Comparison of ENCODE assay signal across 22 cellular contexts in the genomic region with DNA sequence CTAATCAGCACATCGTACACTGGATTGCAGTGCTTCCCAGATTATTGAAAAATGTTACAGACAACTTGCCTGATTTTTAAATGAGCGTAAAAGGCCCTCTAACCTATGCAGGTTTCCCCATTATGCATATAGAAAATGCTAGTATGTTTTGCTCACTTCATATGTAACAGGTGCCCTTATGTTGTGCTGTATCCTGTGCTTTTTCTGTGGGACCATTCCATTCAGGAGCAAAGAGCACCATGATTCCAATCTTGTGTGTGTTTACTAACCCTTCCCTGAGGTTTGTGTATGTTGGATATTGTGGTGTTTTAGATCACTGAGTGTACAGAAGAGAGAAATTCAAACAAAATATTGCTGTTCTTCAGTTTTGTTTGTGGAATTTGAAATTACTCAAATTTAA. TPM values are rescaled to one million over a fixed set of nuclear protein-coding genes. Genes with fewer than 3 reads are reported as not detected.
DNase-seq lines count a peak whose midpoint lies in the region; ATAC-seq and TF ChIP-seq lines count a peak whose summit lies in the region.
"Had no signal": no experiment of that assay in that cellular context is flagged by ENCODE, and none has a peak within 500 bp of the region (broad histone marks: within the 10 kb centered on the region; RNA-seq: fewer than 3 reads in every experiment).

No MANE protein-coding gene starts in this region.

- DNase-seq in stimulated activated naive CD8-positive, alpha-beta T cell treated with anti-CD3 and anti-CD28 coated beads, Interleukin-15, Interleukin-2, amounts not matched to agents 100 U/mL and 50 U/mL, for 24 hours = no peak
- DNase-seq in T-helper 17 cell (no peak), glutamatergic neuron (no peak), G401 (ENCODE audit: low spot score) (no peak), COLO668 (lab: John Stamatoyannopoulos, UW; ENCODE audit: unreplicated experiment) (no peak)
- DNase-seq in activated CD8-positive, alpha-beta memory T cell treated with anti-CD3 and anti-CD28 coated beads, Interleukin-2, amount 10 ng/mL, durations not matched to agents 7 days and 5 days = no peak
- DNase-seq in central memory CD4-positive, alpha-beta T cell = no peak
- DNase-seq: C1 segment of cervical spinal cord; Karpas-422; kidney; MV-4-11; NCI-H1436 treated with DMSO at 0.1 percent for 48 hours; NCI-H2107; NCI-H446 treated with DMSO at 0.1 percent for 48 hours; ovary; retina; stimulated activated CD4-positive, alpha-beta T cell treated with anti-CD3 and anti-CD28 coated beads, Interleukin-2, amount 100 ng/mL, for 24 hours; upper lobe of right lung had no signal

- H3K9me3 Mint-ChIP-seq in stimulated activated naive CD8-positive, alpha-beta T cell treated with anti-CD3 and anti-CD28 coated beads, Interleukin-15, Interleukin-2, amounts not matched to agents 100 ng/mL and 50 ng/mL, for 24 hours = no peaks in the 10 kb centered on the region
- no peaks in the 10 kb centered on the region for H3K9me3 Mint-ChIP-seq in glutamatergic neuron (ENCODE audit: unreplicated experiment)
- H3K9me3 Mint-ChIP-seq in activated CD8-positive, alpha-beta memory T cell treated with anti-CD3 and anti-CD28 coated beads, Interleukin-2, amount 10 ng/mL, durations not matched to agents 7 days and 5 days (ENCODE audit: low read depth) = no peaks in the 10 kb centered on the region
- H3K9me3 Mint-ChIP-seq: central memory CD8-positive, alpha-beta T cell; natural killer cell treated with Interleukin-12 subunit alpha and Interleukin-12 subunit beta and Interleukin-15 and Interleukin-18, amount 100 ng/mL, for 72 hours had no signal

- no peaks in the 10 kb centered on the region for H3K27me3 Mint-ChIP-seq in stimulated activated naive CD8-positive, alpha-beta T cell treated with anti-CD3 and anti-CD28 coated beads, Interleukin-15, Interleukin-2, amounts not matched to agents 100 ng/mL and 50 ng/mL, for 24 hours
- H3K27me3 Mint-ChIP-seq in T-helper 17 cell (no peaks in the 10 kb centered on the region), glutamatergic neuron (ENCODE audit: unreplicated experiment) (peaks cover 3% of the 10 kb centered on the region)
- H3K27me3 Mint-ChIP-seq in activated CD8-positive, alpha-beta memory T cell treated with anti-CD3 and anti-CD28 coated beads, Interleukin-2, amount 10 ng/mL, durations not matched to agents 7 days and 5 days = no peaks in the 10 kb centered on the region
- H3K27me3 Mint-ChIP-seq: central memory CD8-positive, alpha-beta T cell; natural killer cell treated with Interleukin-12 subunit alpha and Interleukin-12 subunit beta and Interleukin-15 and Interleukin-18, amount 100 ng/mL, for 72 hours had no signal

- no peak overlapping the region for H3K4me3 Mint-ChIP-seq in stimulated activated naive CD8-positive, alpha-beta T cell treated with anti-CD3 and anti-CD28 coated beads, Interleukin-15, Interleukin-2, amounts not matched to agents 100 ng/mL and 50 ng/mL, for 24 hours
- H3K4me3 Mint-ChIP-seq in T-helper 17 cell = no peak overlapping the region
- H3K4me3 Mint-ChIP-seq in glutamatergic neuron (ENCODE audit: unreplicated experiment) = no peak overlapping the region
- H3K4me3 Mint-ChIP-seq in activated CD8-positive, alpha-beta memory T cell treated with anti-CD3 and anti-CD28 coated beads, Interleukin-2, amount 10 ng/mL, durations not matched to agents 7 days and 5 days = no peak overlapping the region
- H3K4me3 Mint-ChIP-seq: central memory CD8-positive, alpha-beta T cell; natural killer cell treated with Interleukin-12 subunit alpha and Interleukin-12 subunit beta and Interleukin-15 and Interleukin-18, amount 100 ng/mL, for 72 hours had no signal

- no peak for ATAC-seq in stimulated activated naive CD8-positive, alpha-beta T cell treated with anti-CD3 and anti-CD28 coated beads, Interleukin-15, Interleukin-2, amounts not matched to agents 100 U/mL and 50 U/mL, for 24 hours
- no peak for ATAC-seq in T-helper 17 cell
- no peak for ATAC-seq in activated CD8-positive, alpha-beta memory T cell treated with anti-CD3 and anti-CD28 coated beads, Interleukin-2, amount 10 ng/mL, durations not matched to agents 7 days and 5 days
- ATAC-seq: natural killer cell treated with Interleukin-12 subunit alpha and Interleukin-12 subunit beta and Interleukin-15 and Interleukin-18, amount 100 ng/mL, for 72 hours; SK-N-SH treated with all-trans-retinoic acid at 6 μM for 48 hours; upper lobe of right lung had no signal

- H3K36me3 Mint-ChIP-seq in stimulated activated naive CD8-positive, alpha-beta T cell treated with anti-CD3 and anti-CD28 coated beads, Interleukin-15, Interleukin-2, amounts not matched to agents 100 ng/mL and 50 ng/mL, for 24 hours (ENCODE audit: low read depth) = peaks cover 88% of the 10 kb centered on the region
- peaks cover 7% of the 10 kb centered on the region for H3K36me3 Mint-ChIP-seq in T-helper 17 cell (ENCODE audit: low read depth)
- H3K36me3 Mint-ChIP-seq in glutamatergic neuron (ENCODE audit: unreplicated experiment) = no peaks in the 10 kb centered on the region
- peaks cover 71% of the 10 kb centered on the region for H3K36me3 Mint-ChIP-seq in activated CD8-positive, alpha-beta memory T cell treated with anti-CD3 and anti-CD28 coated beads, Interleukin-2, amount 10 ng/mL, durations not matched to agents 7 days and 5 days

- no peak for TF ChIP-seq CTCF in glutamatergic neuron (IDR thresholded peaks at IDR 0.05; ENCODE audit: partially characterized antibody, unreplicated experiment)

- in situ Hi-C loops in G401 (cut with HindIII; ENCODE audit: low sequenced_read_pairs) = no loop called here

- peak overlapping the region; percentile 1 for H3K27ac Mint-ChIP-seq in stimulated activated naive CD8-positive, alpha-beta T cell treated with anti-CD3 and anti-CD28 coated beads, Interleukin-15, Interleukin-2, amounts not matched to agents 100 ng/mL and 50 ng/mL, for 24 hours
- H3K27ac Mint-ChIP-seq in T-helper 17 cell (peak overlapping the region; percentile 43), glutamatergic neuron (ENCODE audit: unreplicated experiment) (peak overlapping the region; percentile 31)
- H3K27ac Mint-ChIP-seq in activated CD8-positive, alpha-beta memory T cell treated with anti-CD3 and anti-CD28 coated beads, Interleukin-2, amount 10 ng/mL, durations not matched to agents 7 days and 5 days = no peak overlapping the region

- H3K4me1 Mint-ChIP-seq in stimulated activated naive CD8-positive, alpha-beta T cell treated with anti-CD3 and anti-CD28 coated beads, Interleukin-15, Interleukin-2, amounts not matched to agents 100 ng/mL and 50 ng/mL, for 24 hours (ENCODE audit: low read depth) = peaks cover 37% of the 10 kb centered on the region
- peaks cover 28% of the 10 kb centered on the region for H3K4me1 Mint-ChIP-seq in T-helper 17 cell
- H3K4me1 Mint-ChIP-seq in glutamatergic neuron (ENCODE audit: low read depth, unreplicated experiment) = peaks cover 11% of the 10 kb centered on the region
- peaks cover 28% of the 10 kb centered on the region for H3K4me1 Mint-ChIP-seq in activated CD8-positive, alpha-beta memory T cell treated with anti-CD3 and anti-CD28 coated beads, Interleukin-2, amount 10 ng/mL, durations not matched to agents 7 days and 5 days

- no peaks in the 10 kb centered on the region for H3K9me3 ChIP-seq in T-helper 17 cell (ENCODE audit: control insufficient read depth, low read length, poor library complexity, severe bottlenecking)
- H3K9me3 ChIP-seq: ovary, upper lobe of right lung had no signal

- CTCF ChIA-PET in activated CD8-positive, alpha-beta memory T cell treated with anti-CD3 and anti-CD28 coated beads, Interleukin-2, amount 10 ng/mL, durations not matched to agents 7 days and 5 days (lab: Charles Lee) = interaction anchor here (1.6 kb wide), 1 partner anchor 13 kb away, joined by 4 read pairs; a partner anchor contains a TSS

RNA-seq across cellular contexts. Expression of a gene that starts 12.9 kb away (rescaled TPM):
- total RNA-seq in T-helper 17 cell (1 to 10 TPM; 6.9 to 9.0 TPM), glutamatergic neuron (ENCODE audit: unreplicated experiment) (18.6 TPM)
- 10 to 100 TPM; 28.2 to 37.8 TPM for total RNA-seq in activated CD8-positive, alpha-beta memory T cell treated with anti-CD3 and anti-CD28 coated beads, Interleukin-2, amount 10 ng/mL, durations not matched to agents 7 days and 5 days
- 34.9 and 46.3 TPM in 2 replicates for total RNA-seq in G401 (2014; rRNA removed; shearing (Covaris generic))

RNA-seq across cellular contexts. Expression of a gene that starts 13.1 kb away (rescaled TPM):
- total RNA-seq in T-helper 17 cell (100 to 1,000 TPM; 132 to 159 TPM), glutamatergic neuron (ENCODE audit: unreplicated experiment) (64.1 TPM)
- 100 to 1,000 TPM; 279 to 396 TPM for total RNA-seq in activated CD8-positive, alpha-beta memory T cell treated with anti-CD3 and anti-CD28 coated beads, Interleukin-2, amount 10 ng/mL, durations not matched to agents 7 days and 5 days
- total RNA-seq in G401 (2014; rRNA removed; shearing (Covaris generic)) = 195 and 306 TPM in 2 replicates
